ENCODE assay signal across 19 cellular contexts in the genomic region with DNA sequence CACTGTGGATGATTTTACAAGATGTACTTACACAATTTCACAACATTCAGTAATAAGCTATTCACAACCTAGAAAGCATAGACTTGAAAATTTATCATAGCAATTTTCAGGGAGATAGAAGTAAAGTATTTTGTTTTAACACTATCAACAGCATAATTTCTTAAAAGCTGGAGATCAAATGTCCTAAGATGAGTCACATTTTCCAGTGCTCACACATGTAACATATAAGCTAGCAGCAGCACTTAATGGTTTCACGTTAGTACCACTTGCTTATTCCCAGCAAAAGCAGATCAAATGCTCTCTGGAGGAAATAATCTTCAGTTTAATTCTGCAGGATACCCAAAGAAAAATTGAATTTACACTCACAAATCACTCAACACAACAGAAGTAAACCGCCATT. TPM values are rescaled to one million over a fixed set of nuclear protein-coding genes. Genes with fewer than 3 reads are reported as not detected.
"Had no signal": no experiment of that assay in that cellular context is flagged by ENCODE, and none has a peak within 500 bp of the region (broad histone marks: within the 10 kb centered on the region; RNA-seq: fewer than 3 reads in every experiment).

No MANE protein-coding gene starts in this region.

- H3K4me1 ChIP-seq: colonic mucosa, esophagus squamous epithelium, gastrocnemius medialis, psoas muscle, right lobe of liver, tibial artery, upper lobe of left lung, uterus had no signal

- H3K27me3 ChIP-seq: colonic mucosa, esophagus squamous epithelium, gastrocnemius medialis, hepatocyte, neutrophil, right lobe of liver, tibial artery, upper lobe of left lung, uterus had no signal

- H3K36me3 ChIP-seq: colonic mucosa, esophagus squamous epithelium, gastrocnemius medialis, neutrophil, right lobe of liver, tibial artery, upper lobe of left lung, uterus had no signal

- H3K4me3 ChIP-seq: colonic mucosa, esophagus squamous epithelium, gastrocnemius medialis, hepatocyte, psoas muscle, right lobe of liver, tibial artery, upper lobe of left lung, uterus had no signal

- H3K9me3 ChIP-seq: colonic mucosa, gastrocnemius medialis, neutrophil, right lobe of liver, uterus had no signal

- DNase-seq: colonic mucosa; dermis blood vessel endothelial cell; esophagus squamous epithelium; gastrocnemius medialis; islet precursor cell; mammary epithelial cell; naive thymus-derived CD8-positive, alpha-beta T cell; psoas muscle; retina; right lobe of liver; stimulated activated CD4-positive, alpha-beta T cell treated with anti-CD3 and anti-CD28 coated beads, Interleukin-4, amount 100 ng/mL, for 1 hour; stimulated activated CD8-positive, alpha-beta memory T cell treated with anti-CD3 and anti-CD28 coated beads, Interleukin-4, amount 100 ng/mL, for 48 hours; stimulated activated naive CD8-positive, alpha-beta T cell treated with anti-CD3 and anti-CD28 coated beads, Interleukin-15, Interleukin-2, amounts not matched to agents 100 U/mL and 50 U/mL, for 24 hours; tibial artery; upper lobe of left lung; uterus had no signal

RNA-seq across cellular contexts. Expression of a gene that starts 6.5 kb away (rescaled TPM):
- polyA plus RNA-seq: hepatocyte; mammary epithelial cell; naive thymus-derived CD8-positive, alpha-beta T cell; neural cell; psoas muscle had no signal

RNA-seq across cellular contexts. Expression of a gene that starts 23.8 kb away (rescaled TPM):
- polyA plus RNA-seq: hepatocyte; mammary epithelial cell; naive thymus-derived CD8-positive, alpha-beta T cell; neural cell; psoas muscle had no signal

RNA-seq across cellular contexts. Expression of a gene that starts 30.0 kb away (rescaled TPM):
- polyA plus RNA-seq: hepatocyte; mammary epithelial cell; naive thymus-derived CD8-positive, alpha-beta T cell; neural cell; psoas muscle had no signal

RNA-seq across cellular contexts. Expression of a gene that starts 38.8 kb away (rescaled TPM):
- polyA plus RNA-seq: hepatocyte; mammary epithelial cell; naive thymus-derived CD8-positive, alpha-beta T cell; neural cell; psoas muscle had no signal

RNA-seq across cellular contexts. Expression of a gene that starts 42.6 kb away (rescaled TPM):
- polyA plus RNA-seq: hepatocyte; mammary epithelial cell; naive thymus-derived CD8-positive, alpha-beta T cell; neural cell; psoas muscle had no signal
